Comparison of ENCODE assay signal across 31 cellular contexts in genomic region chr4:79173186-79173585, GRCh38.
"Had no signal": no experiment of that assay in that cellular context is flagged by ENCODE, and none has a peak within 500 bp of the region (broad histone marks: within the 10 kb centered on the region; RNA-seq: fewer than 3 reads in every experiment).

No MANE protein-coding gene starts in this region.

- H3K4me1 Mint-ChIP-seq: activated CD4-positive, alpha-beta memory T cell treated with anti-CD3 and anti-CD28 coated beads, Interleukin-2, amount 10 ng/mL, durations not matched to agents 7 days and 5 days; activated CD4-positive, alpha-beta T cell treated with anti-CD3 and anti-CD28 coated beads for 36 hours; activated CD4-positive, alpha-beta T cell treated with anti-CD3 and anti-CD28 coated beads, Interleukin-2, amount 10 ng/mL, durations not matched to agents 7 days and 5 days; activated T-helper 17 cell treated with anti-CD3 and anti-CD28 coated beads, Interleukin-2, amount 50 U/mL, for 72 hours; central memory CD8-positive, alpha-beta T cell; endodermal cell had no signal

- ATAC-seq: activated CD4-positive, alpha-beta T cell treated with anti-CD3 and anti-CD28 coated beads for 36 hours; activated T-helper 17 cell treated with anti-CD3 and anti-CD28 coated beads, Interleukin-2, amount 50 U/mL, for 72 hours; esophagus mucosa; heart left ventricle had no signal

- H3K27me3 ChIP-seq: brain microvascular endothelial cell, dorsolateral prefrontal cortex, heart left ventricle had no signal

- H3K4me3 ChIP-seq: coronary artery, dorsolateral prefrontal cortex, heart left ventricle had no signal

- DNase-seq: activated CD4-positive, alpha-beta memory T cell treated with anti-CD3 and anti-CD28 coated beads, Interleukin-2, amount 10 ng/mL, durations not matched to agents 7 days and 5 days; activated CD4-positive, alpha-beta T cell treated with anti-CD3 and anti-CD28 coated beads for 36 hours; activated CD4-positive, alpha-beta T cell treated with anti-CD3 and anti-CD28 coated beads, Interleukin-2, amount 10 ng/mL, durations not matched to agents 7 days and 5 days; activated CD4-positive, alpha-beta T cell treated with anti-CD3 and anti-CD28 coated beads, Interleukin-2, amount 50 U/mL, for 4 hours; activated CD4-positive, CD25-positive, alpha-beta regulatory T cell; activated CD4-positive, CD25-positive, alpha-beta regulatory T cell treated with anti-CD3 and anti-CD28 coated beads, Interleukin-2, amount 50 U/mL, for 72 hours; activated CD8-positive, alpha-beta memory T cell treated with anti-CD3 and anti-CD28 coated beads, Interleukin-2, amount 50 U/mL, for 48 hours; activated effector memory CD4-positive, alpha-beta T cell treated with Interleukin-2 at 50 U/mL for 16 hours; activated gamma-delta T cell treated with Interleukin-2 at 50 U/mL for 16 hours; activated naive CD4-positive, alpha-beta T cell treated with anti-CD3 and anti-CD28 coated beads, Interleukin-2, amount 50 U/mL, for 16 hours; activated naive CD4-positive, alpha-beta T cell treated with Interleukin-2 at 50 U/mL for 16 hours; activated T-cell treated with anti-CD3 and anti-CD28 coated beads for 4 hours; activated T-cell treated with anti-CD3 and anti-CD28 coated beads, Interleukin-2, amount 50 U/mL, for 24 hours; amniotic stem cell; anterior cingulate cortex; brain microvascular endothelial cell; dorsolateral prefrontal cortex; effector memory CD4-positive, alpha-beta T cell; endodermal cell; foreskin fibroblast; glutamatergic neuron; heart left ventricle; T-helper 2 cell had no signal

- H3K36me3 ChIP-seq: brain microvascular endothelial cell, heart left ventricle had no signal

- FAIRE-seq: astrocyte, frontal cortex had no signal

- H3K9me3 Mint-ChIP-seq: activated T-helper 17 cell treated with anti-CD3 and anti-CD28 coated beads, Interleukin-2, amount 50 U/mL, for 72 hours; central memory CD8-positive, alpha-beta T cell had no signal

- H3K27ac Mint-ChIP-seq: activated CD4-positive, alpha-beta memory T cell treated with anti-CD3 and anti-CD28 coated beads, Interleukin-2, amount 10 ng/mL, durations not matched to agents 7 days and 5 days; activated CD4-positive, alpha-beta T cell treated with anti-CD3 and anti-CD28 coated beads for 36 hours; activated CD4-positive, alpha-beta T cell treated with anti-CD3 and anti-CD28 coated beads, Interleukin-2, amount 10 ng/mL, durations not matched to agents 7 days and 5 days; activated naive CD8-positive, alpha-beta T cell; activated T-cell treated with anti-CD3 and anti-CD28 coated beads, Interleukin-2, amount 50 U/mL, for 24 hours; activated T-helper 17 cell treated with anti-CD3 and anti-CD28 coated beads, Interleukin-2, amount 50 U/mL, for 72 hours; dendritic cell treated with granulocyte-macrophage colony-stimulating factor and Interleukin-4, amounts not matched to agents 40 ng/mL and 50 ng/mL, for 4 days; endodermal cell had no signal

- H3K4me3 Mint-ChIP-seq: activated CD4-positive, alpha-beta memory T cell treated with anti-CD3 and anti-CD28 coated beads, Interleukin-2, amount 10 ng/mL, durations not matched to agents 7 days and 5 days; activated CD4-positive, alpha-beta T cell treated with anti-CD3 and anti-CD28 coated beads for 36 hours; activated CD4-positive, alpha-beta T cell treated with anti-CD3 and anti-CD28 coated beads, Interleukin-2, amount 10 ng/mL, durations not matched to agents 7 days and 5 days; activated naive CD8-positive, alpha-beta T cell; activated T-cell treated with anti-CD3 and anti-CD28 coated beads, Interleukin-2, amount 50 U/mL, for 24 hours; activated T-helper 17 cell treated with anti-CD3 and anti-CD28 coated beads, Interleukin-2, amount 50 U/mL, for 72 hours; central memory CD8-positive, alpha-beta T cell; dendritic cell treated with granulocyte-macrophage colony-stimulating factor and Interleukin-4, amounts not matched to agents 40 ng/mL and 50 ng/mL, for 4 days; endodermal cell had no signal

- H3K27ac ChIP-seq: brain microvascular endothelial cell, coronary artery, dorsolateral prefrontal cortex, heart left ventricle had no signal

- H3K36me3 Mint-ChIP-seq: activated naive CD8-positive, alpha-beta T cell had no signal

- H3K27me3 Mint-ChIP-seq: activated CD4-positive, alpha-beta memory T cell treated with anti-CD3 and anti-CD28 coated beads, Interleukin-2, amount 10 ng/mL, durations not matched to agents 7 days and 5 days; activated CD4-positive, alpha-beta T cell treated with anti-CD3 and anti-CD28 coated beads for 36 hours; activated CD4-positive, alpha-beta T cell treated with anti-CD3 and anti-CD28 coated beads, Interleukin-2, amount 10 ng/mL, durations not matched to agents 7 days and 5 days; activated naive CD8-positive, alpha-beta T cell; activated T-cell treated with anti-CD3 and anti-CD28 coated beads, Interleukin-2, amount 50 U/mL, for 24 hours; activated T-helper 17 cell treated with anti-CD3 and anti-CD28 coated beads, Interleukin-2, amount 50 U/mL, for 72 hours; central memory CD8-positive, alpha-beta T cell; dendritic cell treated with granulocyte-macrophage colony-stimulating factor and Interleukin-4, amounts not matched to agents 40 ng/mL and 50 ng/mL, for 4 days had no signal
